Comparison of ENCODE assay signal across 9 cellular contexts in the genomic region with DNA sequence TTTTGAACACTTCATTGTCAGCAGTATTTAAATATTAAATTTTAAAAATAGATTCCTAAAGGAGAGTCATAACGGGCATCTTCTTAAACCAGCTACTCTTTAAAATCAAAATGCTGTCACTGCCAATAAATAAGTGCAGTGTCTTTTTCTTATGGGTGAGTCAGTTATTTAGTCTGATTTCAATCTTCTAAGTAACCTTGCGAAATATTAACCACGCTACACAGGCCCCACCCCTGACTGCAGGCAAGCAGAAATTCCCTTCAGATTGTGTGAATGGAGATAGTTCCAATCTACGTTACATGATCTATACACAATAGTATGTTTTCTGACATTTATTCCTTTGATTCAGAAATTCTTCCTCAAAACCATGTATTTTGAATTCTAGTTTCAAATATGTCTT.
A peak's percentile ranks its signal among the peaks of the same experiment; 100 is the strongest.
DNase-seq lines count a peak whose midpoint lies in the region; ATAC-seq and TF ChIP-seq lines count a peak whose summit lies in the region.
"Had no signal": no experiment of that assay in that cellular context is flagged by ENCODE, and none has a peak within 500 bp of the region (broad histone marks: within the 10 kb centered on the region; RNA-seq: fewer than 3 reads in every experiment).

No MANE protein-coding gene starts in this region.

- no peak overlapping the region for H3K27ac ChIP-seq in uterus

- H3K36me3 Mint-ChIP-seq in T-helper 2 cell treated with Interferon-gamma antibody and Interleukin-4, amounts not matched to agents 5 μg/mL and 100 μg/mL, for 36 hours (ENCODE audit: low read depth) = no peaks in the 10 kb centered on the region

- TF ChIP-seq POLR2A in NB4 (IDR thresholded peaks at IDR 0.05; ENCODE audit: extremely low read depth, insufficient read length) = no peak
- TF ChIP-seq POLR2A in uterus (IDR thresholded peaks at IDR 0.05) = no peak

- H3K4me3 ChIP-seq in NB4 (ENCODE audit: low read depth, low read length) (no peak overlapping the region), choroid plexus epithelial cell (ENCODE audit: low read depth, low read length) (no peak overlapping the region), uterus (no peak overlapping the region)

- DNase-seq in ELR (ENCODE audit: low read depth) (peak; percentile 79), NB4 (ENCODE audit: low read depth) (peak; percentile 71), choroid plexus epithelial cell (ENCODE audit: low read depth) (peak; percentile 87), omental fat pad (ENCODE audit: low spot score) (no peak), uterus (no peak)
- no peak for DNase-seq in T-helper 2 cell treated with Interferon-gamma antibody and Interleukin-4, amounts not matched to agents 5 μg/mL and 100 μg/mL, for 36 hours (ENCODE audit: low spot score)
- DNase-seq: NCI-H1436 had no signal

- no peaks in the 10 kb centered on the region for H3K9me3 Mint-ChIP-seq in T-helper 2 cell treated with Interferon-gamma antibody and Interleukin-4, amounts not matched to agents 5 μg/mL and 100 μg/mL, for 36 hours

- no peak overlapping the region for H3K27ac Mint-ChIP-seq in T-helper 2 cell treated with Interferon-gamma antibody and Interleukin-4, amounts not matched to agents 5 μg/mL and 100 μg/mL, for 36 hours

- H3K9me3 ChIP-seq in uterus = no peaks in the 10 kb centered on the region

- H3K27me3 Mint-ChIP-seq in T-helper 2 cell treated with Interferon-gamma antibody and Interleukin-4, amounts not matched to agents 5 μg/mL and 100 μg/mL, for 36 hours (ENCODE audit: low read depth) = no peaks in the 10 kb centered on the region

- H3K4me1 Mint-ChIP-seq in T-helper 2 cell treated with Interferon-gamma antibody and Interleukin-4, amounts not matched to agents 5 μg/mL and 100 μg/mL, for 36 hours (ENCODE audit: low read depth) = peaks cover 14% of the 10 kb centered on the region

- no peaks in the 10 kb centered on the region for H3K36me3 ChIP-seq in uterus

- H3K4me1 ChIP-seq in uterus = peaks cover 0 to 9% of the 10 kb centered on the region in 2 donors

- intact Hi-C loops in uterus (cut with DNase I; ENCODE audit: low total_unique reads) = no loop called here

- peak; percentile 75 for ATAC-seq in omental fat pad (ENCODE audit: low FRiP score)
- no peak for ATAC-seq in HG03439 (IDR thresholded peaks at IDR 0.05; ENCODE audit: unreplicated experiment)
- ATAC-seq in GM19397 (IDR thresholded peaks at IDR 0.05; ENCODE audit: unreplicated experiment) = no peak

- TF ChIP-seq CTCF in NB4 (IDR thresholded peaks at IDR 0.05; ENCODE audit: low read depth, low read length) (no peak), choroid plexus epithelial cell (conservative IDR thresholded peaks at IDR 0.05; ENCODE audit: low read depth, low read length) (no peak), omental fat pad (IDR thresholded peaks at IDR 0.05) (no peak), uterus (IDR thresholded peaks at IDR 0.05) (no peak)

- no peaks in the 10 kb centered on the region for H3K27me3 ChIP-seq in uterus

- H3K4me3 Mint-ChIP-seq in T-helper 2 cell treated with Interferon-gamma antibody and Interleukin-4, amounts not matched to agents 5 μg/mL and 100 μg/mL, for 36 hours = no peak overlapping the region

Comparison
In these comparisons a context has a peak if more than half of its experiments do, and no peak if none do; other contexts are left out.
1. DNase-seq: peak in ELR (single experiment), NB4 (single experiment) and choroid plexus epithelial cell (single experiment); none in omental fat pad (single experiment), T-helper 2 cell treated with Interferon-gamma antibody and Interleukin-4, amounts not matched to agents 5 μg/mL and 100 μg/mL, for 36 hours (single experiment) and uterus (0 of 2).